10 cellular contexts compared by ENCODE assay signal in the genomic region with DNA sequence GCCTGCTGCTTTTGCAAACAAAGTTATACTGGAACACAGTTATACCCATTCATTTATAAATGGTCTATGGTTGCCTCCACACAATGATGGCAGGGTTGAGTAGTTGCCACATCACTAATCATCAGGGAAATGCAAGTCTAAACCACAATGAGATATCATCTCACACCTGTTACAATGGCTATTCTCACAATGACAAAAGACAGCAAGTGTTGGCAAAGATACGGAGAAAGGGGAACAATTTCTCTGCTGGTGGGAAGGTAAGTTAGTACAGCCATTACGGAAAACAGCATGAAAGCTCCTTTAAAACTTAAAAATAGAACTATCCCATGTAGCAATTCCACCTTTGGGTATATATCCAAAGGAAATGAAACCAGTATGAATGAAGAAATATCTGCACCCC.
"Had no signal": no experiment of that assay in that cellular context is flagged by ENCODE, and none has a peak within 500 bp of the region (broad histone marks: within the 10 kb centered on the region; RNA-seq: fewer than 3 reads in every experiment).

No MANE protein-coding gene starts in this region.

- ATAC-seq: HCT116 had no signal

- DNase-seq: GM23248, GOT3, H7, HFFc6, IMR-90, Karpas-422, KBM-7 had no signal

- H3K36me3 ChIP-seq: HAP-1 had no signal

- H3K9me3 ChIP-seq: HAP-1 had no signal

- H3K27ac ChIP-seq: GM23248, KMS-11 had no signal

- H3K4me3 ChIP-seq: GM23248, HAP-1 had no signal

- H3K4me1 ChIP-seq: HAP-1 had no signal

- H3K9ac ChIP-seq: GM23248, KMS-11 had no signal

- H3K4me2 ChIP-seq: KMS-11 had no signal
